32 cellular contexts compared by ENCODE assay signal in the genomic region with DNA sequence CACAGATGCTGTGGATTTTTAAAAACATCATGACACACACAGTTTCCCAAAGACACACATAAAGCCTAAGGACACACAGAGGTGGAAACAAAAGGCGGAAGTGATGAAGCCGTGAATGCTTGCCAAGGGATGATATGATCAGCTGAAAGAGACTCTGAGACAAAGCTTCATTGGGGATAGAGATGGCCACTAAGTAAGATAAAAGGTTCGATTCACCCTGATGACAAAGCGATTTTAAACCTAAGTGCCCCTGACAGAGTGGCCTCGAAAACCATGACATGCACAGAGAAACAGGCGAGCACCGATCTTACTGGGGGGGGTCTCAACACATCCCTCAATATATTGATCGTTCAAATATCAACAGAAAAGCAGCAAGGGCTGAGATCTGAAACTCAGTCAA. TPM values are rescaled to one million over a fixed set of nuclear protein-coding genes. Genes with fewer than 3 reads are reported as not detected.
DNase-seq lines count a peak whose midpoint lies in the region; ATAC-seq, FAIRE-seq and TF ChIP-seq lines count a peak whose summit lies in the region.
"Had no signal": no experiment of that assay in that cellular context is flagged by ENCODE, and none has a peak within 500 bp of the region (broad histone marks: within the 10 kb centered on the region; RNA-seq: fewer than 3 reads in every experiment).

No MANE protein-coding gene starts in this region.

- no peak overlapping the region for H2AFZ ChIP-seq in HepG2 (ENCODE audit: low read length)

- no peaks in the 10 kb centered on the region for H3K79me2 ChIP-seq in HepG2 (ENCODE audit: insufficient read depth, low read length)

- DNase-seq in HepG2 (ENCODE audit: low spot score), result no peak
- peak in 4 of 7 donors; percentile 24 to 67 (median 44) for DNase-seq in adrenal gland
- peak; percentile 76 for DNase-seq in fibroblast of pulmonary artery (ENCODE audit: low read depth)
- DNase-seq in DMS 273 treated with DMSO at 0.1 percent for 48 hours (lab: John Stamatoyannopoulos, UW), result no peak
- DNase-seq in GM03348 (ENCODE audit: low spot score), result no peak
- DNase-seq: activated CD4-positive, alpha-beta memory T cell treated with anti-CD3 and anti-CD28 coated beads, Interleukin-2, amount 10 ng/mL, durations not matched to agents 7 days and 5 days; activated CD8-positive, alpha-beta memory T cell treated with anti-CD3 and anti-CD28 coated beads, Interleukin-2, amount 50 U/mL, for 4 hours; activated naive CD4-positive, alpha-beta T cell treated with anti-CD3 and anti-CD28 coated beads for 36 hours; DMS79; GOT3; HFFc6; islet precursor cell; Kasumi-1; naive B cell; NCI-H146; NCI-H2107; NCI-H345; NCI-H748 treated with DMSO at 0.1 percent for 48 hours; sigmoid colon; SK-N-SH; stimulated activated CD4-positive, alpha-beta T cell treated with anti-CD3 and anti-CD28 coated beads, Interleukin-4, amount 100 ng/mL, for 1 hour had no signal

- TF ChIP-seq CTCF in liver (IDR thresholded peaks at IDR 0.05; ENCODE audit: low read depth, low read length, missing input control) (no peak), HepG2 (CRISPR knock-in tag; IDR thresholded peaks at IDR 0.05) (no peak), adrenal gland (IDR thresholded peaks at IDR 0.05) (no peak), fibroblast of pulmonary artery (IDR thresholded peaks at IDR 0.05; ENCODE audit: low read length, missing control alignments) (no peak)

- BruUV-seq in HepG2 (replicated peaks; lab: Mats Ljungman, UMichigan), result no TSS peak

- intact Hi-C loops in HepG2 (cut with micrococcal nuclease; ENCODE audit: unreplicated experiment), result no loop called here
- intact Hi-C loops in adrenal gland (cut with DNase I), result no loop called here

- no peaks in the 10 kb centered on the region for H3K9me3 ChIP-seq in liver (ENCODE audit: control insufficient read depth in 4 of 4, low read length in 3 of 4)
- H3K9me3 ChIP-seq in HepG2 (ENCODE audit: low read length), result no peaks in the 10 kb centered on the region
- no peaks in the 10 kb centered on the region for H3K9me3 ChIP-seq in adrenal gland (replicated peaks in 1 of 3)
- no peaks in the 10 kb centered on the region for H3K9me3 ChIP-seq in subcutaneous abdominal adipose tissue (ENCODE audit: control insufficient read depth in 5 of 5, low read length in 5 of 5)
- H3K9me3 ChIP-seq: left lung, sigmoid colon, SK-N-SH, stomach, tibial artery, vagina had no signal

- FAIRE-seq in HepG2 (lab: Jason Lieb, UNC), result no peak
- FAIRE-seq: G401.6, TTC549 had no signal

- ATAC-seq in HepG2 (no peak), HG02973 (IDR thresholded peaks at IDR 0.05; ENCODE audit: unreplicated experiment) (no peak)
- ATAC-seq: left lung had no signal

- TF ChIP-seq POLR2A in HepG2 (IDR thresholded peaks at IDR 0.05; ENCODE audit: insufficient read depth in 1 of 2, low read depth in 2 of 2, low read length in 2 of 2) (no peak), adrenal gland (IDR thresholded peaks at IDR 0.05) (no peak)

- peak overlapping the region; percentile 91 to 92 for H3K27ac ChIP-seq in liver (ENCODE audit: low read depth in 1 of 2, low read length in 2 of 2)
- H3K27ac ChIP-seq in HepG2 (ENCODE audit: extremely low read length, insufficient read depth, low read length), result no peak overlapping the region
- H3K27ac ChIP-seq in adrenal gland, result no peak overlapping the region
- H3K27ac ChIP-seq in subcutaneous abdominal adipose tissue (ENCODE audit: low read depth, low read length), result peak overlapping the region; percentile 28
- H3K27ac ChIP-seq: C4-2B, epithelial cell of prostate, sigmoid colon, tibial artery, vagina had no signal

- H3K36me3 ChIP-seq in liver (ENCODE audit: control insufficient read depth in 4 of 4, insufficient read depth in 3 of 4, low read depth in 1 of 4, low read length in 3 of 4) (no peaks in the 10 kb centered on the region), HepG2 (replicated peaks in 1 of 2; ENCODE audit: control insufficient read depth in 1 of 2, insufficient read depth in 2 of 2, low read length in 2 of 2) (no peaks in the 10 kb centered on the region), adrenal gland (replicated peaks in 1 of 2) (no peaks in the 10 kb centered on the region), subcutaneous abdominal adipose tissue (ENCODE audit: control insufficient read depth in 5 of 5, insufficient read depth in 5 of 5, low read length in 5 of 5) (no peaks in the 10 kb centered on the region)
- H3K36me3 ChIP-seq: left lung, sigmoid colon, stomach, tibial artery, vagina had no signal

- no peak overlapping the region for H3K4me2 ChIP-seq in HepG2 (ENCODE audit: low read depth, low read length)
- H3K4me2 ChIP-seq: SK-N-SH had no signal

- POLR2A ChIA-PET in HepG2 (lab: Yijun Ruan, JAX), result no interaction called here

- H3K4me3 ChIP-seq in liver (ENCODE audit: low read depth in 1 of 3, low read length in 3 of 3), result no peak overlapping the region
- H3K4me3 ChIP-seq in HepG2 (replicated peaks in 1 of 3; ENCODE audit: insufficient read depth in 1 of 3, low read depth in 2 of 3, low read length in 3 of 3), result no peak overlapping the region
- H3K4me3 ChIP-seq in adrenal gland, result no peak overlapping the region
- no peak overlapping the region for H3K4me3 ChIP-seq in fibroblast of pulmonary artery (replicated peaks; ENCODE audit: low read depth, low read length)
- no peak overlapping the region for H3K4me3 ChIP-seq in subcutaneous abdominal adipose tissue (ENCODE audit: low read depth in 1 of 5, low read length in 5 of 5)
- H3K4me3 ChIP-seq: left lung, sigmoid colon, stomach, tibial artery, vagina had no signal

- TF ChIP-seq RAD21 in liver (IDR thresholded peaks at IDR 0.05), result no peak
- TF ChIP-seq RAD21 in HepG2 (CRISPR knock-in tag; IDR thresholded peaks at IDR 0.05), result no peak

- H3K27me3 ChIP-seq in liver (ENCODE audit: control insufficient read depth in 4 of 4, insufficient read depth in 4 of 4, low read length in 3 of 4) (no peaks in the 10 kb centered on the region), HepG2 (ENCODE audit: control insufficient read depth in 1 of 2, insufficient read depth in 2 of 2, low read length in 2 of 2) (peaks cover 4 to 26% of the 10 kb centered on the region in 2 experiments; a peak in 4 of 5 replicates), adrenal gland (no peaks in the 10 kb centered on the region), subcutaneous abdominal adipose tissue (ENCODE audit: control insufficient read depth in 5 of 5, insufficient read depth in 4 of 5, low read length in 5 of 5) (no peaks in the 10 kb centered on the region)
- H3K27me3 ChIP-seq: left lung, sigmoid colon, vagina had no signal

- H4K20me1 ChIP-seq in HepG2 (ENCODE audit: insufficient read depth, low read length), result no peaks in the 10 kb centered on the region

- H3K4me1 ChIP-seq in liver (ENCODE audit: control insufficient read depth in 4 of 4, insufficient read depth in 4 of 4, low read length in 3 of 4), result peaks cover 0 to 18% (median 11%) of the 10 kb centered on the region in 4 donors
- peaks cover 41% of the 10 kb centered on the region for H3K4me1 ChIP-seq in HepG2 (ENCODE audit: insufficient read depth, low read length)
- peaks cover 0 to 11% of the 10 kb centered on the region in 2 donors for H3K4me1 ChIP-seq in adrenal gland (replicated peaks in 1 of 2)
- H3K4me1 ChIP-seq in subcutaneous abdominal adipose tissue (ENCODE audit: control insufficient read depth in 5 of 5, insufficient read depth in 5 of 5, low read length in 5 of 5), result peaks cover 0 to 33% (median 23%) of the 10 kb centered on the region in 5 donors
- H3K4me1 ChIP-seq: sigmoid colon, tibial artery, vagina had no signal

- 81% methylated on average over 8 of the region's 8 CpGs for WGBS in liver
- WGBS in HepG2 (ENCODE audit: low lambda C conversion rate), result 24% methylated on average over 8 of the region's 8 CpGs
- 66 to 73% (median 69%) methylated on average over 8 of the region's 8 CpGs for WGBS in adrenal gland, 4 donors

- TF ChIP-seq EP300 in HepG2 (IDR thresholded peaks at IDR 0.05; ENCODE audit: low read depth in 2 of 2, low read length in 2 of 2) (no peak), HepG2 (CRISPR knock-in tag; IDR thresholded peaks at IDR 0.05; ENCODE audit: borderline replicate concordance) (no peak)

- CTCF ChIA-PET in HepG2 (lab: Yijun Ruan, JAX; ENCODE audit: low intra/inter-chr PET ratio, low total read pairs), result no interaction called here

- no peak overlapping the region for H3K9ac ChIP-seq in liver (ENCODE audit: low read depth in 1 of 2, low read length in 2 of 2)
- no peak overlapping the region for H3K9ac ChIP-seq in HepG2 (ENCODE audit: insufficient read depth, low read depth, low read length)
- no peak overlapping the region for H3K9ac ChIP-seq in subcutaneous abdominal adipose tissue (ENCODE audit: low read length in 5 of 5)
- H3K9ac ChIP-seq: SK-N-SH had no signal

- in situ Hi-C loops in HepG2 (cut with HindIII; ENCODE audit: extremely low pct_ligation_motif_present, low pct_unique_long_range_greater_than_20kb), result no loop called here

TF ChIP-seq in HepG2, 621 proteins besides CTCF, POLR2A, EP300 and RAD21 (continues in another document):
- TF ChIP-seq ZNF790 (CRISPR knock-in tag; IDR thresholded peaks at IDR 0.05; ENCODE audit: borderline replicate concordance), result no peak

RNA-seq across cellular contexts. Expression of a gene that starts 20.3 kb away (rescaled TPM):
- total RNA-seq in liver (100 to 1,000 TPM; 121 to 181 TPM), HepG2 (2016; rRNA removed; fragmentation: Illumina TruSeq; extraction: Trizol) (281 and 333 TPM in 2 replicates), adrenal gland (100 to 1,000 TPM; 165 to 555 (median 260) TPM)
- polyA plus RNA-seq in liver (100 to 1,000 TPM; 203 to 435 TPM), HepG2 (2011; rRNA removed) (147 and 189 TPM in 2 replicates), adrenal gland (100 to 1,000 TPM in 1 of 3 donors, 10 to 100 TPM in 2; 35.7 to 316 (median 49.1) TPM)
- total RNA-seq in HepG2 (2016; cell fraction: cytosol; rRNA removed; fragmentation: Illumina TruSeq; extraction: Trizol; ENCODE audit: low read depth), result 57.6 and 59.2 TPM in 2 replicates
- 289 and 316 TPM in 2 replicates for total RNA-seq in HepG2 (2016; cell fraction: insoluble cytoplasmic fraction; rRNA removed; fragmentation: Illumina TruSeq; extraction: Trizol)
- total RNA-seq in HepG2 (2016; cell fraction: membrane; rRNA removed; fragmentation: Illumina TruSeq; extraction: Trizol), result 131 and 147 TPM in 2 replicates
- total RNA-seq in HepG2 (2016; cell fraction: nucleus; rRNA removed; fragmentation: Illumina TruSeq; extraction: Trizol), result 180 TPM in 2 replicates
- 98.3 and 109 TPM in 2 replicates for polyA plus RNA-seq in HepG2 (2011; cell fraction: cytosol; rRNA removed)
- polyA plus RNA-seq in HepG2 (2011; cell fraction: nucleus; rRNA removed), result 192 and 267 TPM in 2 replicates
- polyA plus RNA-seq in HepG2 (2012), result 226 and 227 TPM in 2 replicates
- polyA plus RNA-seq in HepG2 (2016; cell fraction: cytosol; fragmentation: Illumina TruSeq; extraction: Trizol; ENCODE audit: low read depth), result 34.1 and 47.0 TPM in 2 replicates
- 286 and 291 TPM in 2 replicates for polyA plus RNA-seq in HepG2 (2016; cell fraction: insoluble cytoplasmic fraction; fragmentation: Illumina TruSeq; extraction: Trizol; ENCODE audit: low read depth)
- polyA plus RNA-seq in HepG2 (2016; cell fraction: membrane; fragmentation: Illumina TruSeq; extraction: Trizol; ENCODE audit: low read depth), result 74.1 and 96.9 TPM in 2 replicates
- 188 and 207 TPM in 2 replicates for polyA plus RNA-seq in HepG2 (2016; cell fraction: nucleus; fragmentation: Illumina TruSeq; extraction: Trizol; ENCODE audit: insufficient read depth, low read depth)
- 81.5 and 123 TPM in 2 replicates for polyA minus RNA-seq in HepG2 (2011; rRNA and poly(A)+ RNA removed; ENCODE audit: low replicate concordance)
- polyA minus RNA-seq in HepG2 (2011; cell fraction: cytosol; rRNA and poly(A)+ RNA removed), result 55.8 and 65.8 TPM in 2 replicates
- polyA minus RNA-seq in HepG2 (2011; cell fraction: nucleus; rRNA and poly(A)+ RNA removed), result 331 and 439 TPM in 2 replicates

Comparison
In these comparisons a context has a peak if more than half of its experiments do, and no peak if none do; other contexts are left out.
1. H3K27ac ChIP-seq: peak in liver (2 of 2) and subcutaneous abdominal adipose tissue (single experiment); none in HepG2 (single experiment) and adrenal gland (0 of 5).
2. DNase-seq: peak in adrenal gland (4 of 7) and fibroblast of pulmonary artery (single experiment); none in HepG2 (single experiment), DMS 273 treated with DMSO at 0.1 percent for 48 hours (single experiment) and GM03348 (single experiment).